ENCODE assay signal across 20 cellular contexts in genomic region chr2:143297182-143297581, GRCh38.
"Had no signal": no experiment of that assay in that cellular context is flagged by ENCODE, and none has a peak within 500 bp of the region (broad histone marks: within the 10 kb centered on the region; RNA-seq: fewer than 3 reads in every experiment).

No MANE protein-coding gene starts in this region.

- H3K36me3 ChIP-seq: brain microvascular endothelial cell, cardiac muscle cell, colonic mucosa, MG63 had no signal

- ATAC-seq: activated CD8-positive, alpha-beta T cell treated with anti-CD3 and anti-CD28 coated beads, Interleukin-2, amount 10 ng/mL, durations not matched to agents 7 days and 5 days; activated T-cell treated with anti-CD3 and anti-CD28 coated beads, Interleukin-2, amount 50 U/mL, for 4 hours; PC-3 had no signal

- H3K4me1 ChIP-seq: colonic mucosa had no signal

- H3K9me3 ChIP-seq: colonic mucosa, MG63 had no signal

- H3K27ac Mint-ChIP-seq: activated CD8-positive, alpha-beta T cell treated with anti-CD3 and anti-CD28 coated beads, Interleukin-2, amount 10 ng/mL, durations not matched to agents 7 days and 5 days; T-helper 1 cell treated with Interleukin-12 subunit alpha and Interleukin-12 subunit beta and Interleukin-4 antibody, amounts not matched to agents 30 μg/mL and 1 μg/mL, for 36 hours had no signal

- H3K4me3 Mint-ChIP-seq: activated CD8-positive, alpha-beta T cell treated with anti-CD3 and anti-CD28 coated beads, Interleukin-2, amount 10 ng/mL, durations not matched to agents 7 days and 5 days; activated T-cell treated with anti-CD3 and anti-CD28 coated beads, Interleukin-2, amount 50 U/mL, for 4 hours; T-helper 1 cell treated with Interleukin-12 subunit alpha and Interleukin-12 subunit beta and Interleukin-4 antibody, amounts not matched to agents 30 μg/mL and 1 μg/mL, for 36 hours had no signal

- H3K27ac ChIP-seq: brain microvascular endothelial cell, cardiac muscle cell, colonic mucosa, VCaP had no signal

- H3K9me3 Mint-ChIP-seq: activated T-cell treated with anti-CD3 and anti-CD28 coated beads, Interleukin-2, amount 50 U/mL, for 4 hours; T-helper 1 cell treated with Interleukin-12 subunit alpha and Interleukin-12 subunit beta and Interleukin-4 antibody, amounts not matched to agents 30 μg/mL and 1 μg/mL, for 36 hours had no signal

- DNase-seq: activated CD4-positive, alpha-beta T cell treated with anti-CD3 and anti-CD28 coated beads for 4 hours; activated CD4-positive, alpha-beta T cell treated with anti-CD3 and anti-CD28 coated beads, Interleukin-2, amount 50 U/mL, for 4 hours; activated CD8-positive, alpha-beta T cell treated with anti-CD3 and anti-CD28 coated beads, Interleukin-2, amount 10 ng/mL, durations not matched to agents 7 days and 5 days; activated naive CD4-positive, alpha-beta T cell treated with anti-CD3 and anti-CD28 coated beads, Interleukin-2, amount 50 U/mL, for 16 hours; activated T-cell treated with anti-CD3 and anti-CD28 coated beads, Interleukin-2, amount 50 U/mL, for 4 hours; brain microvascular endothelial cell; colonic mucosa; MG63; NCI-H1105; NCI-H1436; NCI-H187; NCI-H2081; NCI-H446; NCI-H524; PC-3; SHP77 treated with DMSO at 0.1 percent for 48 hours; T-helper 9 cell had no signal

- H3K4me3 ChIP-seq: cardiac muscle cell, colonic mucosa, MG63 had no signal

- H3K27me3 ChIP-seq: brain microvascular endothelial cell, cardiac muscle cell, colonic mucosa, MG63 had no signal
